20 cellular contexts compared by ENCODE assay signal in genomic region chr14:102759416-102759815, GRCh38. TPM values are rescaled to one million over a fixed set of nuclear protein-coding genes. Genes with fewer than 3 reads are reported as not detected.
DNase-seq lines count a peak whose midpoint lies in the region; ATAC-seq, FAIRE-seq and TF ChIP-seq lines count a peak whose summit lies in the region.
"Had no signal": no experiment of that assay in that cellular context is flagged by ENCODE, and none has a peak within 500 bp of the region (broad histone marks: within the 10 kb centered on the region; RNA-seq: fewer than 3 reads in every experiment).

No MANE protein-coding gene starts in this region.

- H3K27me3 ChIP-seq in BLaER1 (no peaks in the 10 kb centered on the region), K562 (ENCODE audit: control insufficient read depth in 2 of 2, insufficient read depth in 2 of 2, low read length in 2 of 2) (no peaks in the 10 kb centered on the region; a peak in 1 of 5 replicates)
- H3K27me3 ChIP-seq: SJCRH30 had no signal

- H3K79me2 ChIP-seq in K562 (ENCODE audit: control insufficient read depth, insufficient read depth, low read length), result no peaks in the 10 kb centered on the region

- 18% methylated on average over 5 of the region's 5 CpGs for WGBS in K562 (ENCODE audit: insufficient coverage, low coverage, missing lambda C conversion rate)

- DNase-seq in EH (ENCODE audit: low read depth) (peak; percentile 42), NCI-H2227 treated with DMSO at 0.1 percent for 48 hours (lab: John Stamatoyannopoulos, UW) (peak; percentile 69), K562 (ENCODE audit: extremely low read depth in 1 of 4, low spot score in 3 of 4) (peak in 1 of 4 experiments; percentile 17)
- no peak for DNase-seq in stimulated activated CD8-positive, alpha-beta memory T cell treated with anti-CD3 and anti-CD28 coated beads, Interleukin-4, amount 100 ng/mL, for 48 hours
- DNase-seq: activated CD8-positive, alpha-beta T cell treated with anti-CD3 and anti-CD28 coated beads, Interleukin-2, amount 10 ng/mL, durations not matched to agents 7 days and 5 days; activated naive CD8-positive, alpha-beta T cell treated with anti-CD3 and anti-CD28 coated beads, Interleukin-2, amount 50 U/mL, for 24 hours; effector memory CD4-positive, alpha-beta T cell; KBM-7; mucosa of descending colon; occipital lobe; sigmoid colon had no signal

- H3K27ac Mint-ChIP-seq in stimulated activated memory B cell treated with anti-CD40 and anti-IgM and Interleukin-4, amounts not matched to agents 10 μg/mL and 1 μg/mL and 100 μg/mL, for 72 hours, result no peak overlapping the region
- H3K27ac Mint-ChIP-seq: activated CD8-positive, alpha-beta T cell treated with anti-CD3 and anti-CD28 coated beads, Interleukin-2, amount 10 ng/mL, durations not matched to agents 7 days and 5 days; activated naive CD8-positive, alpha-beta T cell treated with anti-CD3 and anti-CD28 coated beads, Interleukin-2, amount 50 U/mL, for 24 hours; activated T-helper 1 cell treated with anti-CD3 and anti-CD28 coated beads, Interleukin-12 subunit alpha, Interleukin-12 subunit beta, Interleukin-2, Interleukin-4 antibody, amounts not matched to agents 30 ng/mL and 10 ng/mL and 1 ng/mL, durations not matched to agents 14 hours and 24 hours and 36 hours had no signal

- H3K27ac ChIP-seq in BLaER1 (no peak overlapping the region), K562 (ENCODE audit: extremely low read depth, low read depth, low read length) (no peak overlapping the region)
- H3K27ac ChIP-seq: C4-2B, sigmoid colon, SJCRH30 had no signal

- no peaks in the 10 kb centered on the region for H3K36me3 Mint-ChIP-seq in stimulated activated memory B cell treated with anti-CD40 and anti-IgM and Interleukin-4, amounts not matched to agents 10 μg/mL and 1 μg/mL and 100 μg/mL, for 72 hours

- H3K9me3 ChIP-seq in BLaER1 (no peaks in the 10 kb centered on the region), K562 (replicated peaks; ENCODE audit: control insufficient read depth, insufficient read depth, low read depth, low read length) (no peaks in the 10 kb centered on the region)
- H3K9me3 ChIP-seq: mucosa of descending colon, sigmoid colon, SJCRH30 had no signal

- intact Hi-C loops in K562 (cut with micrococcal nuclease), result no loop called here

- no peak overlapping the region for H3K9ac ChIP-seq in BLaER1
- no peak overlapping the region for H3K9ac ChIP-seq in K562 (ENCODE audit: insufficient read depth in 1 of 2, low read depth in 2 of 2, low read length in 2 of 2)

- TF ChIP-seq RAD21 in K562 (CRISPR knock-in tag; conservative IDR thresholded peaks at IDR 0.05 in 1 of 2, IDR thresholded peaks at IDR 0.05 in 1 of 2), result no peak

- no peak overlapping the region for H3K4me3 ChIP-seq in BLaER1
- H3K4me3 ChIP-seq in K562, result no peak overlapping the region
- H3K4me3 ChIP-seq: mucosa of descending colon, sigmoid colon, SJCRH30 had no signal

- H3K4me1 ChIP-seq in BLaER1, result peaks cover 45% of the 10 kb centered on the region
- peaks cover 0 to 20% of the 10 kb centered on the region in 2 experiments; a peak in 2 of 5 replicates for H3K4me1 ChIP-seq in K562 (replicated peaks in 1 of 2; ENCODE audit: control insufficient read depth in 2 of 2, insufficient read depth in 2 of 2, low read length in 2 of 2)

- H4K20me1 ChIP-seq in BLaER1 (no peaks in the 10 kb centered on the region), K562 (replicated peaks; ENCODE audit: control insufficient read depth, insufficient read depth, low read length) (no peaks in the 10 kb centered on the region)

- BruUV-seq in K562 (replicated peaks; lab: Mats Ljungman, UMichigan), result no TSS peak

- no peaks in the 10 kb centered on the region for H3K36me3 ChIP-seq in BLaER1
- H3K36me3 ChIP-seq in K562 (ENCODE audit: control insufficient read depth, insufficient read depth, low read length), result no peaks in the 10 kb centered on the region
- H3K36me3 ChIP-seq: sigmoid colon, SJCRH30 had no signal

- FAIRE-seq in K562 (lab: Jason Lieb, UNC), result no peak

- no peak overlapping the region for H2AFZ ChIP-seq in K562 (ENCODE audit: low read depth, low read length)

- TF ChIP-seq POLR2A in K562 (conservative IDR thresholded peaks at IDR 0.05), result no peak

- no peak for TF ChIP-seq CTCF in K562 (IDR thresholded peaks at IDR 0.05 in 2 of 3, conservative IDR thresholded peaks at IDR 0.05 in 1 of 3; ENCODE audit: insufficient read depth in 2 of 3, low read depth in 1 of 3, low read length in 3 of 3)

- TF ChIP-seq EP300 in K562 (IDR thresholded peaks at IDR 0.05; ENCODE audit: low read length), result no peak

- no peaks in the 10 kb centered on the region for H3K9me1 ChIP-seq in K562 (ENCODE audit: control insufficient read depth, insufficient read depth, low read length)

- in situ Hi-C loops in K562 (cut with MboI), result no loop called here

- H3K9me3 Mint-ChIP-seq in stimulated activated memory B cell treated with anti-CD40 and anti-IgM and Interleukin-4, amounts not matched to agents 10 μg/mL and 1 μg/mL and 100 μg/mL, for 72 hours, result no peaks in the 10 kb centered on the region
- H3K9me3 Mint-ChIP-seq: activated naive CD8-positive, alpha-beta T cell treated with anti-CD3 and anti-CD28 coated beads, Interleukin-2, amount 50 U/mL, for 24 hours; activated T-helper 1 cell treated with anti-CD3 and anti-CD28 coated beads, Interleukin-12 subunit alpha, Interleukin-12 subunit beta, Interleukin-2, Interleukin-4 antibody, amounts not matched to agents 30 ng/mL and 10 ng/mL and 1 ng/mL, durations not matched to agents 14 hours and 24 hours and 36 hours had no signal

- H3K4me2 ChIP-seq in BLaER1 (peak overlapping the region; percentile 36), K562 (ENCODE audit: insufficient read depth, low read length) (no peak overlapping the region)

- CTCF ChIA-PET in K562 (lab: Yijun Ruan, JAX; ENCODE audit: low intra/inter-chr PET ratio), result no interaction called here

- H3K4me1 Mint-ChIP-seq in stimulated activated memory B cell treated with anti-CD40 and anti-IgM and Interleukin-4, amounts not matched to agents 10 μg/mL and 1 μg/mL and 100 μg/mL, for 72 hours, result peaks cover 73% of the 10 kb centered on the region

- POLR2A ChIA-PET in K562 (lab: Yijun Ruan, JAX), result interaction anchor here (1.1 to 1.4 kb wide), 3 partner anchors 9 to 12 kb away, joined by 3 to 5 read pairs (median 3); no protein-coding TSS in a partner anchor

- no peak overlapping the region for H3K4me3 Mint-ChIP-seq in stimulated activated memory B cell treated with anti-CD40 and anti-IgM and Interleukin-4, amounts not matched to agents 10 μg/mL and 1 μg/mL and 100 μg/mL, for 72 hours
- H3K4me3 Mint-ChIP-seq: activated CD8-positive, alpha-beta T cell treated with anti-CD3 and anti-CD28 coated beads, Interleukin-2, amount 10 ng/mL, durations not matched to agents 7 days and 5 days; activated naive CD8-positive, alpha-beta T cell treated with anti-CD3 and anti-CD28 coated beads, Interleukin-2, amount 50 U/mL, for 24 hours; activated T-helper 1 cell treated with anti-CD3 and anti-CD28 coated beads, Interleukin-12 subunit alpha, Interleukin-12 subunit beta, Interleukin-2, Interleukin-4 antibody, amounts not matched to agents 30 ng/mL and 10 ng/mL and 1 ng/mL, durations not matched to agents 14 hours and 24 hours and 36 hours had no signal

- no peaks in the 10 kb centered on the region for H3K27me3 Mint-ChIP-seq in stimulated activated memory B cell treated with anti-CD40 and anti-IgM and Interleukin-4, amounts not matched to agents 10 μg/mL and 1 μg/mL and 100 μg/mL, for 72 hours
- H3K27me3 Mint-ChIP-seq: activated naive CD8-positive, alpha-beta T cell treated with anti-CD3 and anti-CD28 coated beads, Interleukin-2, amount 50 U/mL, for 24 hours had no signal

- ATAC-seq in K562, result no peak
- no peak for ATAC-seq in GM21447 (IDR thresholded peaks at IDR 0.05; ENCODE audit: unreplicated experiment)
- no peak for ATAC-seq in stimulated activated memory B cell treated with anti-CD40 and anti-IgM and Interleukin-4, amounts not matched to agents 10 μg/mL and 1 μg/mL and 100 μg/mL, for 72 hours
- no peak for ATAC-seq in HG02885 (IDR thresholded peaks at IDR 0.05; ENCODE audit: poor library complexity, unreplicated experiment)
- ATAC-seq: activated CD8-positive, alpha-beta T cell treated with anti-CD3 and anti-CD28 coated beads, Interleukin-2, amount 10 ng/mL, durations not matched to agents 7 days and 5 days; activated naive CD8-positive, alpha-beta T cell treated with anti-CD3 and anti-CD28 coated beads, Interleukin-2, amount 50 U/mL, for 24 hours; HCT116; left colon; mucosa of descending colon had no signal

TF ChIP-seq in K562, 482 proteins besides CTCF, POLR2A, EP300 and RAD21:
- TF ChIP-seq NFIC (IDR thresholded peaks at IDR 0.05) (peak; percentile 80), SMARCE1 (IDR thresholded peaks at IDR 0.05) (no peak), ELF4 (CRISPR knock-in tag; IDR thresholded peaks at IDR 0.05) (no peak)
TF ChIP-seq in K562: peak in this region for 1.

RNA-seq across cellular contexts. Expression of gene TRAF3, which starts 17.8 kb away (rescaled TPM):
- total RNA-seq in K562 (2011; cell fraction: chromatin; rRNA removed; ENCODE audit: low replicate concordance), result 42.1 and 44.1 TPM in 2 replicates
- total RNA-seq in K562 (2011; cell fraction: nucleolus; rRNA removed), result 22.5 and 22.8 TPM in 2 replicates
- total RNA-seq in K562 (2011; cell fraction: nucleoplasm; rRNA removed), result 25.0 and 25.2 TPM in 2 replicates
- total RNA-seq in K562 (2014; rRNA removed) (8.1 and 11.4 TPM in 2 replicates), K562 (2014; rRNA removed; fragmentation: Illumina TruSeq; extraction: Trizol) (9.1 and 9.9 TPM in 2 replicates), K562 (2015; rRNA removed; fragmentation: Illumina TruSeq; extraction: Trizol) (7.4 and 9.9 TPM in 2 replicates), K562 (2021) (20.7 and 21.3 TPM in 2 replicates)
- polyA plus RNA-seq in K562 (2011; rRNA removed) (13.6 and 15.3 TPM in 2 replicates), K562 (2014; fragmentation: Illumina TruSeq; extraction: Trizol) (10.7 and 11.5 TPM in 2 replicates), K562 (2014; fragmentation: Nextera tagmentation; extraction: Ambion mirVana) (under 1 TPM; 0.52 to 0.57 TPM), K562 (2014; rRNA removed) (12.1 and 15.3 TPM in 2 replicates)
- 9.6 and 13.1 TPM in 2 replicates for polyA plus RNA-seq in K562 (2011; cell fraction: cytosol; rRNA removed)
- 14.3 and 18.4 TPM in 2 replicates for polyA plus RNA-seq in K562 (2011; cell fraction: nucleus; rRNA removed)
- polyA plus RNA-seq in K562 (2012), result 7.7 and 9.8 TPM in 2 replicates
- polyA minus RNA-seq in K562 (2011; rRNA and poly(A)+ RNA removed), result 40.9 and 41.5 TPM in 2 replicates
- polyA minus RNA-seq in K562 (2011; cell fraction: cytosol; rRNA and poly(A)+ RNA removed), result 12.6 and 14.8 TPM in 2 replicates
- polyA minus RNA-seq in K562 (2011; cell fraction: nucleus; rRNA and poly(A)+ RNA removed), result 6.6 and 12.8 TPM in 2 replicates
